In the genomic region with DNA sequence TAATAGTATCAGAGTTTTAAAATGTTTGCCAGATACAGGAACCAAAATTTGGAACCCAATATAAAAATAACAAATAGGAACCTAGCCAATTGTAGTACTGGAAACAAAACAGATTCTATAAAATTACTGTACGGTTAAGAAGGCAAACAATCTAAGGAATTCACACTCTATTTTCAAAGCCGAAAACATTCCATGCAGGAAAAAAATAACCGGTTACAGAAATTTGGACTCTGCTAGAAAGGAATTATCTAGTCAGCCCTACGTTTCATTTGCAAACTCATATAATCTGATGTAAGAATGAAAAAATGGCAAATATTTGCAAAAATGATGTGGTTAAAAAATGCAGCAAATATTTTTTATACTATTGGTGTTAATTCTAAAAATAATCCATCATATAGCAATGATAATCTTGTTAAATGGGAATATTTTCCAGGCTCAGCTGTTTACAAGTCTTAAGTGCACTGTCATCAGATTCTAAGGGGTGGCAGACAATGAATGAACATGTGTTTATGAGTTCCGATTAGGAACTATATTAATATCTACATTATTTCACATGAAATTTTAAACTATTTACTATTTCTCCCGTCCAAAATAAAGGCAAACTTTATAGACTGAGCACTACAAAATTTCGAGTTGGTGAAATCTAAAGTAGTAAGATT, we compare ENCODE assay signal across 15 cellular contexts. TPM values are rescaled to one million over a fixed set of nuclear protein-coding genes. Genes with fewer than 3 reads are reported as not detected.
DNase-seq lines count a peak whose midpoint lies in the region; ATAC-seq and TF ChIP-seq lines count a peak whose summit lies in the region.
"Had no signal": no experiment of that assay in that cellular context is flagged by ENCODE, and none has a peak within 500 bp of the region (broad histone marks: within the 10 kb centered on the region; RNA-seq: fewer than 3 reads in every experiment).

No MANE protein-coding gene starts in this region.

- CTCF ChIA-PET in HCT116 (lab: Charles Lee): no interaction called here
- CTCF ChIA-PET in GM10248 (lab: Yijun Ruan, JAX): interaction anchor here (0.9 to 3.1 kb wide), 2 partner anchors 11 kb away, joined by 3 to 7 read pairs; no protein-coding TSS in a partner anchor

- RAD21 ChIA-PET in HCT116 (lab: Charles Lee; ENCODE audit: low non-redundant PET in 1 of 2, low total read pairs in 2 of 2, uncharacterized antibody in 2 of 2, unreplicated experiment in 2 of 2): no interaction called here

- no peak overlapping the region for H3K9ac ChIP-seq in HCT116 (ENCODE audit: low read length)
- H3K9ac ChIP-seq: KMS-11 had no signal

- no peak for TF ChIP-seq POLR2A in HCT116 (IDR thresholded peaks at IDR 0.05; ENCODE audit: borderline replicate concordance, extremely low read depth, insufficient read depth, insufficient read length)

- H3K27ac ChIP-seq in HCT116 (ENCODE audit: low read depth, low read length): no peak overlapping the region
- H3K27ac ChIP-seq: HL-60, KMS-11 had no signal

- no peaks in the 10 kb centered on the region for H3K9me2 ChIP-seq in HCT116 (ENCODE audit: insufficient read depth)

- ATAC-seq in HCT116 (no peak), HG02885 (IDR thresholded peaks at IDR 0.05; ENCODE audit: poor library complexity, unreplicated experiment) (no peak), HG03039 (IDR thresholded peaks at IDR 0.05; ENCODE audit: unreplicated experiment) (no peak)

- peak; percentile 8 for DNase-seq in AG08395 (ENCODE audit: low spot score)
- no peak for DNase-seq in HCT116 (ENCODE audit: low read depth, low spot score)
- DNase-seq in chondrocyte (ENCODE audit: low spot score): no peak
- peak; percentile 15 for DNase-seq in hepatic stellate cell (ENCODE audit: low spot score)
- DNase-seq in GM10248 (ENCODE audit: extremely low spot score): no peak
- DNase-seq in CD14-positive monocyte (ENCODE audit: low spot score): no peak
- DNase-seq: ACHN, NCI-H1105, NCI-H1694 treated with DMSO at 0.1 percent for 48 hours, NCI-H748 treated with DMSO at 0.1 percent for 48 hours had no signal

- no peak overlapping the region for H3K4me3 Mint-ChIP-seq in chondrocyte (ENCODE audit: unreplicated experiment)
- no peak overlapping the region for H3K4me3 Mint-ChIP-seq in CD14-positive monocyte

- H3K36me3 Mint-ChIP-seq in chondrocyte (ENCODE audit: low read depth) (peaks cover 13% of the 10 kb centered on the region), CD14-positive monocyte (no peaks in the 10 kb centered on the region)

- H3K4me1 Mint-ChIP-seq in chondrocyte (ENCODE audit: low read depth) (peaks cover 43% of the 10 kb centered on the region), CD14-positive monocyte (no peaks in the 10 kb centered on the region)

- H3K9me3 Mint-ChIP-seq in chondrocyte (ENCODE audit: low read depth) (no peaks in the 10 kb centered on the region), CD14-positive monocyte (peaks cover 0 to 5% (median 2%) of the 10 kb centered on the region in 7 donors)

- POLR2A ChIA-PET in HCT116 (lab: Charles Lee): interaction anchor here (1.7 kb wide), 1 partner anchor 11 kb away, joined by 3 read pairs; no protein-coding TSS in a partner anchor
- POLR2A ChIA-PET in GM10248 (lab: Yijun Ruan, JAX): no interaction called here

- H3K27me3 Mint-ChIP-seq in chondrocyte (ENCODE audit: low read depth) (no peaks in the 10 kb centered on the region), CD14-positive monocyte (ENCODE audit: low read depth in 3 of 3) (peaks cover 0 to 2% (median 0%) of the 10 kb centered on the region in 3 donors)

- H4K20me1 ChIP-seq in HCT116 (ENCODE audit: insufficient read depth): peaks cover 56% of the 10 kb centered on the region

- peaks cover 95% of the 10 kb centered on the region for H3K79me2 ChIP-seq in HCT116 (ENCODE audit: insufficient read depth, low read length)

- H3K27me3 ChIP-seq in HCT116 (ENCODE audit: insufficient read depth, low read length): no peaks in the 10 kb centered on the region

- intact Hi-C loops in HCT116 (cut with micrococcal nuclease): no loop called here
- intact Hi-C loops in CD14-positive monocyte (cut with micrococcal nuclease): no loop called here

- no peak overlapping the region for H2AFZ ChIP-seq in HCT116 (ENCODE audit: low read depth, low read length, poor library complexity, severe bottlenecking)

- TF ChIP-seq CTCF in HCT116 (IDR thresholded peaks at IDR 0.05 in 2 of 3, conservative IDR thresholded peaks at IDR 0.05 in 1 of 3; ENCODE audit: borderline replicate concordance in 1 of 3, insufficient read depth in 1 of 3, low read depth in 2 of 3, low read length in 2 of 3) (no peak), chondrocyte (IDR thresholded peaks at IDR 0.05) (no peak), GM10248 (IDR thresholded peaks at IDR 0.05; ENCODE audit: control extremely low read depth, extremely low read depth, low read depth, missing control alignments) (no peak), CD14-positive monocyte (IDR thresholded peaks at IDR 0.05) (no peak)

- H3K27ac Mint-ChIP-seq in chondrocyte (ENCODE audit: unreplicated experiment) (peak overlapping the region; percentile 33), CD14-positive monocyte (no peak overlapping the region)

- no peak for TF ChIP-seq RAD21 in HCT116 (IDR thresholded peaks at IDR 0.05; ENCODE audit: low read depth)

- BruUV-seq in HCT116 (replicated peaks; lab: Mats Ljungman, UMichigan): no TSS peak

- no peak overlapping the region for H3K4me2 ChIP-seq in HCT116 (ENCODE audit: low read length)
- H3K4me2 ChIP-seq: KMS-11 had no signal

- H3K4me1 ChIP-seq in HCT116 (ENCODE audit: control insufficient read depth in 1 of 2, insufficient read depth in 2 of 2, low read length in 2 of 2): peaks cover 0 to 13% of the 10 kb centered on the region in 2 experiments; a peak in 2 of 4 replicates
- H3K4me1 ChIP-seq: HAP-1 had no signal

- no peak overlapping the region for H3K4me3 ChIP-seq in HCT116 (replicated peaks in 1 of 2; ENCODE audit: low read depth in 1 of 2, low read length in 2 of 2)
- H3K4me3 ChIP-seq: HAP-1 had no signal

- no peaks in the 10 kb centered on the region for H3K9me3 ChIP-seq in HCT116 (ENCODE audit: control insufficient read depth in 1 of 2, insufficient read depth in 1 of 2, low read depth in 1 of 2, low read length in 2 of 2)
- H3K9me3 ChIP-seq: HAP-1 had no signal

- peaks cover 27 to 61% of the 10 kb centered on the region in 2 experiments for H3K36me3 ChIP-seq in HCT116 (ENCODE audit: control insufficient read depth in 1 of 2, insufficient read depth in 2 of 2, low read length in 2 of 2)

TF ChIP-seq in HCT116, 20 proteins besides CTCF, POLR2A, EP300 and RAD21:
- TF ChIP-seq EZH2 (IDR thresholded peaks at IDR 0.05) (no peak), CEBPB (IDR thresholded peaks at IDR 0.05; ENCODE audit: low read depth) (no peak), POLR2AphosphoS5 (IDR thresholded peaks at IDR 0.05; ENCODE audit: low read depth, low read length) (0 out of 2 replicates have a peak, but pooled peaks have one; percentile 41), TCF7L2 (IDR thresholded peaks at IDR 0.05; ENCODE audit: borderline replicate concordance, extremely low read depth, insufficient read depth, insufficient read length) (no peak), EGR1 (IDR thresholded peaks at IDR 0.05; ENCODE audit: low read depth) (no peak), SRF (IDR thresholded peaks at IDR 0.05; ENCODE audit: low read depth) (no peak), JUND (IDR thresholded peaks at IDR 0.05) (no peak), CBX3 (IDR thresholded peaks at IDR 0.05; ENCODE audit: low read depth) (no peak)
TF ChIP-seq in HCT116: peak in this region for 1.

RNA-seq across cellular contexts. Expression of a gene that starts 58.1 kb away (rescaled TPM):
- total RNA-seq in HCT116 (2021; ENCODE audit: unreplicated experiment): 532 TPM
- polyA plus RNA-seq in HCT116 (2012): 106 and 160 TPM in 2 replicates
- total RNA-seq in chondrocyte: 51.8 to 64.1 TPM (median 63.2 TPM) in 3 replicates
- polyA plus RNA-seq in CD14-positive monocyte: 1 to 10 TPM in 1 of 2 donors, under 1 TPM in 1; 0.17 to 1.1 TPM

Comparison
In these comparisons a context has a peak if more than half of its experiments do, and no peak if none do; other contexts are left out.
1. DNase-seq: peak in AG08395 (single experiment) and hepatic stellate cell (single experiment); none in HCT116 (single experiment), chondrocyte (single experiment), GM10248 (single experiment) and CD14-positive monocyte (single experiment).